ENCODE assay signal across 15 cellular contexts in genomic region chr17:38343608-38343980, GRCh38. TPM values are rescaled to one million over a fixed set of nuclear protein-coding genes. Genes with fewer than 3 reads are reported as not detected.
DNase-seq lines count a peak whose midpoint lies in the region; ATAC-seq and TF ChIP-seq lines count a peak whose summit lies in the region.
"Had no signal": no experiment of that assay in that cellular context is flagged by ENCODE, and none has a peak within 500 bp of the region (broad histone marks: within the 10 kb centered on the region; RNA-seq: fewer than 3 reads in every experiment).

TSS of gene GPR179 (minus strand) at chr17:38343956. CDS start at chr17:38343789, 167 bp downstream.

- H3K9me3 ChIP-seq in ovary (no peaks in the 10 kb centered on the region), testis (no peaks in the 10 kb centered on the region)

- no peaks in the 10 kb centered on the region for H3K4me1 Mint-ChIP-seq in stimulated activated effector memory CD8-positive, alpha-beta T cell treated with anti-CD3 and anti-CD28 coated beads, Interleukin-12 subunit alpha, Interleukin-12 subunit beta, amount 100 ng/mL, for 72 hours
- H3K4me1 Mint-ChIP-seq: CD4-positive, CD25-positive, alpha-beta regulatory T cell had no signal

- H3K4ac ChIP-seq in mesendoderm (ENCODE audit: low read depth, low read length) = no peak within 1 kb of the TSS

- no peak within 1 kb of the TSS for H4K8ac ChIP-seq in mesendoderm (ENCODE audit: low read depth, low read length)

- H3K36me3 Mint-ChIP-seq in stimulated activated effector memory CD8-positive, alpha-beta T cell treated with anti-CD3 and anti-CD28 coated beads, Interleukin-12 subunit alpha, Interleukin-12 subunit beta, amount 100 ng/mL, for 72 hours = no peaks in the 10 kb centered on the region
- H3K36me3 Mint-ChIP-seq: CD4-positive, CD25-positive, alpha-beta regulatory T cell had no signal

- intact Hi-C loops in dorsolateral prefrontal cortex (cut with DNase I) (no loop called here), ovary (cut with DNase I) (loop anchor here in 1 of 4 donors (10.0 kb wide), 2 partner anchors 141 to 321 kb away; no protein-coding TSS in a partner anchor), testis (cut with DNase I; ENCODE audit: low total_unique reads) (no loop called here)

- H3K4me2 ChIP-seq in mesendoderm (ENCODE audit: low read length) = no peak within 1 kb of the TSS

- no peak within 1 kb of the TSS for H3K27ac Mint-ChIP-seq in stimulated activated effector memory CD8-positive, alpha-beta T cell treated with anti-CD3 and anti-CD28 coated beads, Interleukin-12 subunit alpha, Interleukin-12 subunit beta, amount 100 ng/mL, for 72 hours
- H3K27ac Mint-ChIP-seq: CD4-positive, CD25-positive, alpha-beta regulatory T cell had no signal

- no CpG with 5 or more reads among the region's 13 CpGs for WGBS in mesendoderm (ENCODE audit: extremely low coverage, insufficient coverage, low lambda C conversion rate)
- WGBS in ovary, 3 donors = 71 to 75% (median 71%) methylated on average over 13 of the region's 13 CpGs
- 82 to 90% methylated on average over 11 to 13 of the region's 13 CpGs for WGBS in testis, 2 donors

- TF ChIP-seq POLR2A in ovary (IDR thresholded peaks at IDR 0.05) (no peak), testis (IDR thresholded peaks at IDR 0.05) (no peak)

- no peak within 1 kb of the TSS for H3K56ac ChIP-seq in mesendoderm (ENCODE audit: low read length)

- H3K27me3 ChIP-seq in dorsolateral prefrontal cortex (no peaks in the 10 kb centered on the region), mesendoderm (ENCODE audit: insufficient read depth, low read length, poor library complexity) (no peaks in the 10 kb centered on the region), ovary (no peaks in the 10 kb centered on the region), testis (no peaks in the 10 kb centered on the region)

- peak within 1 kb of the TSS in 52 of 59 donors; percentile 0 to 54 (median 33) for H3K4me3 ChIP-seq in dorsolateral prefrontal cortex
- H3K4me3 ChIP-seq in mesendoderm (ENCODE audit: low read length) = no peak within 1 kb of the TSS
- H3K4me3 ChIP-seq in ovary = no peak within 1 kb of the TSS
- H3K4me3 ChIP-seq in testis = no peak within 1 kb of the TSS

- no peak within 1 kb of the TSS for H3K9ac ChIP-seq in mesendoderm (ENCODE audit: low read length)

- H2BK15ac ChIP-seq in mesendoderm (replicated peaks; ENCODE audit: low read depth) = no peak within 1 kb of the TSS

- no peaks in the 10 kb centered on the region for H3K9me3 Mint-ChIP-seq in stimulated activated effector memory CD8-positive, alpha-beta T cell treated with anti-CD3 and anti-CD28 coated beads, Interleukin-12 subunit alpha, Interleukin-12 subunit beta, amount 100 ng/mL, for 72 hours
- H3K9me3 Mint-ChIP-seq: CD4-positive, CD25-positive, alpha-beta regulatory T cell had no signal

- no peak for TF ChIP-seq EP300 in ovary (IDR thresholded peaks at IDR 0.05)

- H2BK120ac ChIP-seq in mesendoderm (ENCODE audit: low read depth, low read length) = no peak within 1 kb of the TSS

- no peak within 1 kb of the TSS for H2AK5ac ChIP-seq in mesendoderm (ENCODE audit: low read length)

- no peaks in the 10 kb centered on the region for H3K79me2 ChIP-seq in mesendoderm (ENCODE audit: control insufficient read depth, insufficient read depth, low read length)

- H2BK5ac ChIP-seq in mesendoderm (ENCODE audit: low read length) = no peak within 1 kb of the TSS

- H3K4me3 Mint-ChIP-seq in stimulated activated effector memory CD8-positive, alpha-beta T cell treated with anti-CD3 and anti-CD28 coated beads, Interleukin-12 subunit alpha, Interleukin-12 subunit beta, amount 100 ng/mL, for 72 hours = no peak within 1 kb of the TSS
- H3K4me3 Mint-ChIP-seq: CD4-positive, CD25-positive, alpha-beta regulatory T cell had no signal

- DNase-seq in NCI-H1694 (lab: John Stamatoyannopoulos, UW) = peak; percentile 80
- no peak for DNase-seq in NCI-H1694 treated with DMSO at 0.1 percent for 48 hours (lab: John Stamatoyannopoulos, UW)
- DNase-seq in dorsolateral prefrontal cortex = peak in 1 of 10 donors; percentile 42
- DNase-seq in mesendoderm = no peak
- no peak for DNase-seq in NCI-H1417 treated with DMSO at 0.1 percent for 48 hours (lab: John Stamatoyannopoulos, UW)
- no peak for DNase-seq in ovary
- no peak for DNase-seq in stimulated activated effector memory CD8-positive, alpha-beta T cell treated with anti-CD3 and anti-CD28 coated beads, Interleukin-12 subunit alpha, Interleukin-12 subunit beta, amount 100 ng/mL, for 72 hours (ENCODE audit: low spot score in 2 of 2)
- DNase-seq in testis = no peak
- DNase-seq: CD4-positive, CD25-positive, alpha-beta regulatory T cell; DMS53; GF-D8; IMR-90 had no signal

- no peaks in the 10 kb centered on the region for H3K79me1 ChIP-seq in mesendoderm (ENCODE audit: low read length)

- H4K5ac ChIP-seq in mesendoderm (ENCODE audit: low read length) = no peak within 1 kb of the TSS

- peak within 1 kb of the TSS; percentile 6 for H3K23ac ChIP-seq in mesendoderm (ENCODE audit: low read length)

- TF ChIP-seq CTCF in dorsolateral prefrontal cortex (IDR thresholded peaks at IDR 0.05 in 54 of 56, conservative IDR thresholded peaks at IDR 0.05 in 2 of 56; ENCODE audit: low read depth in 1 of 56, partially characterized antibody in 56 of 56) (no peak), ovary (IDR thresholded peaks at IDR 0.05) (no peak), testis (IDR thresholded peaks at IDR 0.05) (no peak)

- H3K36me3 ChIP-seq in mesendoderm (ENCODE audit: control insufficient read depth, insufficient read depth, low read length) (no peaks in the 10 kb centered on the region), ovary (no peaks in the 10 kb centered on the region), testis (ENCODE audit: low read depth, missing control alignments) (no peaks in the 10 kb centered on the region)

- ATAC-seq in stimulated activated effector memory CD8-positive, alpha-beta T cell treated with anti-CD3 and anti-CD28 coated beads, Interleukin-12 subunit alpha, Interleukin-12 subunit beta, amount 100 ng/mL, for 72 hours = no peak
- ATAC-seq: HCT116 had no signal

- H3K4me1 ChIP-seq in mesendoderm (ENCODE audit: control insufficient read depth, low read depth, low read length) (no peaks in the 10 kb centered on the region), ovary (ENCODE audit: insufficient read depth) (no peaks in the 10 kb centered on the region), testis (no peaks in the 10 kb centered on the region)

- peak within 1 kb of the TSS in 21 of 59 donors; percentile 6 to 87 (median 34) for H3K27ac ChIP-seq in dorsolateral prefrontal cortex
- no peak within 1 kb of the TSS for H3K27ac ChIP-seq in mesendoderm (ENCODE audit: low read depth, low read length)
- no peak within 1 kb of the TSS for H3K27ac ChIP-seq in ovary
- no peak within 1 kb of the TSS for H3K27ac ChIP-seq in testis
- H3K27ac ChIP-seq: 22Rv1 had no signal

- H3K18ac ChIP-seq in mesendoderm (ENCODE audit: low read length) = no peak within 1 kb of the TSS

RNA-seq across cellular contexts. Expression of gene GPR179, which starts in this region (rescaled TPM):
- total RNA-seq in dorsolateral prefrontal cortex (10 to 100 TPM in 66 of 120 experiments, 1 to 10 TPM in 54; 3.5 to 22.7 (median 10.9) TPM), ovary (under 1 TPM in 6 of 7 donors, not detected in 1; 0.05 to 0.15 (median 0.12) TPM), testis (1 to 10 TPM in 1 of 2 donors, under 1 TPM in 1; 0.93 to 1.3 TPM)
- 0.01 TPM for polyA plus RNA-seq in mesendoderm (2013, experiment 1 of 2)
- 0.01 TPM for polyA plus RNA-seq in mesendoderm (2013, experiment 2 of 2)
- polyA plus RNA-seq in ovary (under 1 TPM; 0.02 to 0.08 TPM), testis (ENCODE audit: insufficient read depth, low read depth, low replicate concordance) (0.61 TPM)
- total RNA-seq: IMR-90 had no signal
- polyA plus RNA-seq: BJ; CD4-positive, CD25-positive, alpha-beta regulatory T cell; IMR-90 had no signal

Comparison
In these comparisons a context has a peak if more than half of its experiments do, and no peak if none do; other contexts are left out.
1. H3K4me3 ChIP-seq: peak in dorsolateral prefrontal cortex (52 of 59); none in mesendoderm (single experiment), ovary (single experiment) and testis (0 of 2).